ENCODE assay signal across 14 cellular contexts in the genomic region with DNA sequence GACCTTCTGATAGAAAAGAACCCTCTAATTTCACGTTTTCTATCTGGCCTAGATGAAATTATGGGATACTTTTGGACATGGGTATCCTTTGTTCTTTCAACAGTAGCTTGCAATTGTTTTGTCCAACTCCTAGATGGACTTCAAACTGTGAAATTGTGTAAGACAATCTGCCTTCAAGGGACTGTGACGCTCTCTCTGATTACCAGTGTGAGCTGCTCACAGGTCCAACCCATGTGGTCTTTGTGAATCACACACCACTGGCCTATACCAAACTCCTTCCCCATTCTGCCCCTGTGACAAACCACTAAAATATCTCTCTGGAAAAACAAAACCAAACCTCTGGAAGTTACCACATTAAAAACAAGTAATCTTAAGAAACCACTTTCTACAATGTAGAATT. TPM values are rescaled to one million over a fixed set of nuclear protein-coding genes. Genes with fewer than 3 reads are reported as not detected.
A peak's percentile ranks its signal among the peaks of the same experiment; 100 is the strongest.
DNase-seq lines count a peak whose midpoint lies in the region; ATAC-seq and TF ChIP-seq lines count a peak whose summit lies in the region.
"Had no signal": no experiment of that assay in that cellular context is flagged by ENCODE, and none has a peak within 500 bp of the region (broad histone marks: within the 10 kb centered on the region; RNA-seq: fewer than 3 reads in every experiment).

No MANE protein-coding gene starts in this region.

- H3K4me1 ChIP-seq in ACC112 (ENCODE audit: control insufficient read depth, insufficient read depth, low read length, unreplicated experiment) (peaks cover 21% of the 10 kb centered on the region), IMR-90 (ENCODE audit: control insufficient read depth, insufficient read depth, low read length) (peaks cover 13% of the 10 kb centered on the region), lower lobe of right lung (no peaks in the 10 kb centered on the region)
- H3K4me1 ChIP-seq: BLaER1 had no signal

- no peak overlapping the region for H2AK9ac ChIP-seq in IMR-90 (replicated peaks; ENCODE audit: low read depth, low read length, poor library complexity)

- H3K36me3 ChIP-seq in ACC112 (ENCODE audit: insufficient read depth, low read length): peaks cover 9% of the 10 kb centered on the region; the same call in 1 of the 2 replicates
- H3K36me3 ChIP-seq in IMR-90 (ENCODE audit: control insufficient read depth, insufficient read depth, low read length): peaks cover 5% of the 10 kb centered on the region
- H3K36me3 ChIP-seq in lower lobe of right lung: no peaks in the 10 kb centered on the region

- peak; percentile 100 for ATAC-seq in IMR-90 (ENCODE audit: low read depth)
- peak; percentile 91 for ATAC-seq in left lobe of liver
- ATAC-seq in HG02623 (IDR thresholded peaks at IDR 0.05; ENCODE audit: unreplicated experiment): no peak
- ATAC-seq in lower lobe of right lung: no peak
- ATAC-seq: activated T-cell treated with anti-CD3 and anti-CD28 coated beads, Interleukin-2, amount 50 U/mL, for 72 hours; stimulated activated naive B cell treated with anti-CD40 and anti-IgM and Interleukin-4, amounts not matched to agents 10 μg/mL and 1 μg/mL and 100 μg/mL, for 72 hours had no signal

- TF ChIP-seq POLR2A in IMR-90 (IDR thresholded peaks at IDR 0.05; ENCODE audit: low read depth, low read length): no peak

- no peak overlapping the region for H2BK15ac ChIP-seq in IMR-90 (ENCODE audit: low read depth, low read length)

- no TSS peak for BruUV-seq in IMR-90 (replicated peaks; lab: Mats Ljungman, UMichigan)

- H4K20me1 ChIP-seq in IMR-90 (ENCODE audit: insufficient read depth, low read length): peaks cover 28% of the 10 kb centered on the region
- H4K20me1 ChIP-seq: BLaER1 had no signal

- H3K79me2 ChIP-seq in ACC112 (ENCODE audit: control insufficient read depth, insufficient read depth, low read length, unreplicated experiment): peaks cover 5% of the 10 kb centered on the region

- intact Hi-C loops in IMR-90 (cut with micrococcal nuclease): no loop called here
- intact Hi-C loops in lower lobe of right lung (cut with DNase I): no loop called here

- dilution Hi-C loops in IMR-90 (cut with HindIII; ENCODE audit: low sequenced_read_pairs, unreplicated experiment): no loop called here

- no peak overlapping the region; the same call in 1 of the 2 replicates for H3K18ac ChIP-seq in IMR-90 (ENCODE audit: low read depth, low read length)

- no peak overlapping the region for H2AK5ac ChIP-seq in IMR-90 (ENCODE audit: low read depth, low read length)

- peak overlapping the region; percentile 71 for H2BK5ac ChIP-seq in IMR-90 (ENCODE audit: low read depth, low read length, poor library complexity, severe bottlenecking)

- H3K56ac ChIP-seq in IMR-90 (ENCODE audit: extremely low read depth, insufficient read depth, low read length): no peak overlapping the region

- TF ChIP-seq CTCF in IMR-90 (conservative IDR thresholded peaks at IDR 0.05; ENCODE audit: low read depth, low read length) (no peak), lower lobe of right lung (IDR thresholded peaks at IDR 0.05) (no peak)

- H3K9me1 ChIP-seq in IMR-90 (ENCODE audit: insufficient read depth, low read length): peaks cover 15% of the 10 kb centered on the region

- H2BK20ac ChIP-seq in IMR-90 (ENCODE audit: low read depth, low read length): no peak overlapping the region; the same call in 1 of the 2 replicates

- H3K9me3 ChIP-seq in IMR-90 (ENCODE audit: control insufficient read depth, insufficient read depth, low read length): no peaks in the 10 kb centered on the region
- H3K9me3 ChIP-seq in lower lobe of right lung: no peaks in the 10 kb centered on the region

- H3K4me3 ChIP-seq in ACC112 (ENCODE audit: low read depth, low read length) (peak overlapping the region; percentile 30; the same call in 1 of the 2 replicates), IMR-90 (ENCODE audit: insufficient read depth, low read depth, low read length) (no peak overlapping the region), lower lobe of right lung (no peak overlapping the region)
- H3K4me3 ChIP-seq: BLaER1 had no signal

- H3K4ac ChIP-seq in IMR-90 (ENCODE audit: low read depth, low read length): no peak overlapping the region

- no peak for TF ChIP-seq RAD21 in IMR-90 (IDR thresholded peaks at IDR 0.05; ENCODE audit: low read length)

- DNase-seq in IMR-90 (peak; percentile 98), astrocyte of the hippocampus (ENCODE audit: low read depth, low spot score) (peak; percentile 94), left lobe of liver (ENCODE audit: low spot score) (no peak), globus pallidus (ENCODE audit: low spot score) (no peak), lower lobe of right lung (no peak)
- no peak for DNase-seq in effector CD8-positive, alpha-beta T cell (lab: John Stamatoyannopoulos, UW)
- DNase-seq: activated T-cell treated with anti-CD3 and anti-CD28 coated beads, Interleukin-2, amount 50 U/mL, for 72 hours; endodermal cell; stimulated activated naive B cell treated with anti-CD40 and anti-IgM and Interleukin-4, amounts not matched to agents 10 μg/mL and 1 μg/mL and 100 μg/mL, for 72 hours; WERI-Rb-1 had no signal

- no peak overlapping the region for H4K91ac ChIP-seq in IMR-90 (ENCODE audit: insufficient read depth, low read depth, low read length)

- H3K79me1 ChIP-seq in IMR-90 (ENCODE audit: low read depth in 1 of 2, low read length in 2 of 2): peaks cover 4 to 45% of the 10 kb centered on the region in 2 experiments; a peak in 2 of 4 replicates

- peak overlapping the region in 1 of 2 experiments; percentile 37; a peak in 1 of 4 replicates for H4K8ac ChIP-seq in IMR-90 (ENCODE audit: low read depth in 2 of 2, low read length in 2 of 2)

- in situ Hi-C loops in IMR-90 (cut with MboI; ENCODE audit: low sequenced_read_pairs): loop anchor here (25.0 kb wide), 1 partner anchor 214 kb away; no protein-coding TSS in a partner anchor

- no peak overlapping the region for H2BK120ac ChIP-seq in IMR-90 (ENCODE audit: low read depth, low read length)

- no peak overlapping the region for H3K9ac ChIP-seq in IMR-90 (ENCODE audit: low read depth, low read length)
- H3K9ac ChIP-seq: BLaER1, KMS-11 had no signal

- no peak overlapping the region for H4K5ac ChIP-seq in IMR-90 (ENCODE audit: low read depth, low read length)

- H3K27ac ChIP-seq in ACC112 (ENCODE audit: low read depth, low read length) (peak overlapping the region; percentile 75), IMR-90 (ENCODE audit: insufficient read depth, low read length) (no peak overlapping the region), lower lobe of right lung (no peak overlapping the region)
- H3K27ac ChIP-seq: BLaER1, KMS-11, WERI-Rb-1 had no signal

- H3K4me2 ChIP-seq in IMR-90 (ENCODE audit: low read depth, low read length): peak overlapping the region; percentile 9; the same call in 1 of the 2 replicates
- H3K4me2 ChIP-seq: BLaER1, KMS-11 had no signal

- peak overlapping the region; percentile 15 for H2AFZ ChIP-seq in ACC112 (ENCODE audit: low read length, unreplicated experiment)
- H2AFZ ChIP-seq in IMR-90 (replicated peaks; ENCODE audit: low read length, poor library complexity): no peak overlapping the region

- no peak overlapping the region; the same call in 1 of the 2 replicates for H3K14ac ChIP-seq in IMR-90 (replicated peaks; ENCODE audit: low read depth, low read length)

- peak overlapping the region; percentile 18; the same call in 1 of the 2 replicates for H3K23ac ChIP-seq in IMR-90 (ENCODE audit: low read depth, low read length)

- POLR2A ChIA-PET in IMR-90 (lab: Charles Lee; ENCODE audit: unreplicated experiment): no interaction called here

- CTCF ChIA-PET in IMR-90 (lab: Yijun Ruan, JAX): interaction anchor here (0.6 kb wide), 1 partner anchor 89 kb away, joined by 3 read pairs; no protein-coding TSS in a partner anchor

- H3K27me3 ChIP-seq in ACC112 (ENCODE audit: insufficient read depth, low read length) (no peaks in the 10 kb centered on the region), IMR-90 (ENCODE audit: control insufficient read depth, insufficient read depth, low read length) (no peaks in the 10 kb centered on the region), lower lobe of right lung (ENCODE audit: low read depth) (no peaks in the 10 kb centered on the region)
- H3K27me3 ChIP-seq: BLaER1 had no signal

- no CpG with 5 or more reads among the region's 2 CpGs for WGBS in IMR-90 (ENCODE audit: extremely low coverage in 2 of 2, insufficient read length in 1 of 2), 2 experiments

TF ChIP-seq in IMR-90, 13 proteins besides CTCF, POLR2A, EP300 and RAD21:
- TF ChIP-seq MAZ (IDR thresholded peaks at IDR 0.05; ENCODE audit: borderline replicate concordance, low read depth, low read length) (no peak), SMC3 (IDR thresholded peaks at IDR 0.05; ENCODE audit: low read depth, low read length) (no peak), RCOR1 (IDR thresholded peaks at IDR 0.05; ENCODE audit: insufficient replicate concordance, low read length) (no peak), RFX5 (IDR thresholded peaks at IDR 0.05; ENCODE audit: low read depth, low read length) (no peak), MAFK (IDR thresholded peaks at IDR 0.05; ENCODE audit: low read depth, low read length) (0 out of 2 replicates have a peak, but pooled peaks have one; percentile 5), FOS (IDR thresholded peaks at IDR 0.05; ENCODE audit: low read depth, low read length) (peak; percentile 59; the same call in 1 of the 2 replicates), NFE2L2 (IDR thresholded peaks at IDR 0.05; ENCODE audit: low read depth, low read length) (no peak), CHD1 (IDR thresholded peaks at IDR 0.05; ENCODE audit: low read depth, low read length) (no peak), BHLHE40 (IDR thresholded peaks at IDR 0.05; ENCODE audit: low read depth, low read length) (peak; percentile 32; the same call in 1 of the 2 replicates), CEBPB (IDR thresholded peaks at IDR 0.05; ENCODE audit: low read depth, low read length) (peak; percentile 89), MXI1 (IDR thresholded peaks at IDR 0.05; ENCODE audit: borderline replicate concordance, low read depth, low read length) (0 out of 2 replicates have a peak, but pooled peaks have one; percentile 46)
- TF ChIP-seq, protein P1, sequence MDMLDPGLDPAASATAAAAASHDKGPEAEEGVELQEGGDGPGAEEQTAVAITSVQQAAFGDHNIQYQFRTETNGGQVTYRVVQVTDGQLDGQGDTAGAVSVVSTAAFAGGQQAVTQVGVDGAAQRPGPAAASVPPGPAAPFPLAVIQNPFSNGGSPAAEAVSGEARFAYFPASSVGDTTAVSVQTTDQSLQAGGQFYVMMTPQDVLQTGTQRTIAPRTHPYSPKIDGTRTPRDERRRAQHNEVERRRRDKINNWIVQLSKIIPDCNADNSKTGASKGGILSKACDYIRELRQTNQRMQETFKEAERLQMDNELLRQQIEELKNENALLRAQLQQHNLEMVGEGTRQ (IDR thresholded peaks at IDR 0.05; ENCODE audit: low read depth, low read length): peak; percentile 77

RNA-seq across cellular contexts. Expression of a gene that starts 59.5 kb away (rescaled TPM):
- total RNA-seq in IMR-90 (2012; rRNA removed): 3.0 and 3.6 TPM in 2 replicates
- 10.4 and 11.2 TPM in 2 replicates for polyA plus RNA-seq in IMR-90 (2012; rRNA removed)
- 4.6 and 6.5 TPM in 2 replicates for polyA plus RNA-seq in IMR-90 (2012; cell fraction: cytosol; rRNA removed)
- 41.6 and 58.2 TPM in 2 replicates for polyA plus RNA-seq in IMR-90 (2012; cell fraction: nucleus; rRNA removed; ENCODE audit: low replicate concordance)
- total RNA-seq in left lobe of liver: 20.1 TPM
- total RNA-seq in lower lobe of right lung: 10.7 TPM

Comparison
In these comparisons a context has a peak if more than half of its experiments do, and no peak if none do; other contexts are left out.
1. ATAC-seq: peak in IMR-90 (single experiment) and left lobe of liver (single experiment); none in HG02623 (single experiment) and lower lobe of right lung (0 of 2).
2. DNase-seq: peak in IMR-90 (single experiment) and astrocyte of the hippocampus (single experiment); none in left lobe of liver (single experiment), effector CD8-positive, alpha-beta T cell (single experiment), globus pallidus (single experiment) and lower lobe of right lung (single experiment).